Comparison of ENCODE assay signal across 19 cellular contexts in the genomic region with DNA sequence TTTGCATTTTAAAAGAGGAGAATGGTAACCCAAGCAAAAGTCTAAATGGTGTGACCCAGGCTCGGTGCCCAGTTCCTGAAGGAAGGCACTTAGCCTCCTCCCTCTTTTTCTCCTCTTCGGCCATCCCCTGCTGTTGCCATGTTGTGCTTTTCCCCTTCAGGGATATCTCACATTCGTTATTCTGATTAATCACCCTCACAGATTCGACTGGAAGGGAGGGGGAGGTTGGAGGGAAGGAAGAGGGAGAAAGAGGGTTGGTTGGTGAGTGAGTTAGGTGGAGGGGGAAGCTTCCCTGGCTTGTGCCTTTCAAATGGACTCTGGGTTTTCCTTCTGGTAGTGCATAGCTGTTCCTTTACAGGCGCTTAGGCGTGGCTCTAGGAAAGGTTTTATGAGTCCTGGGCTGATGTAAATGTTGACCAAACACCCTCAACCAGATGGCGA. TPM values are rescaled to one million over a fixed set of nuclear protein-coding genes. Genes with fewer than 3 reads are reported as not detected.
DNase-seq lines count a peak whose midpoint lies in the region; TF ChIP-seq lines count a peak whose summit lies in the region.
"Had no signal": no experiment of that assay in that cellular context is flagged by ENCODE, and none has a peak within 500 bp of the region (broad histone marks: within the 10 kb centered on the region; RNA-seq: fewer than 3 reads in every experiment).

No MANE protein-coding gene starts in this region.

- intact Hi-C loops in transverse colon (cut with DNase I; ENCODE audit: low total_unique reads): no loop called here
- intact Hi-C loops in activated T-helper 1 cell treated with anti-CD3 and anti-CD28 coated beads, Interleukin-12 subunit alpha, Interleukin-12 subunit beta, Interleukin-2, Interleukin-4 antibody, amounts not matched to agents 30 ng/mL and 10 ng/mL and 1 ng/mL, durations not matched to agents 14 hours and 24 hours and 36 hours (cut with micrococcal nuclease): no loop called here

- in situ Hi-C loops in transverse colon (cut with MboI; ENCODE audit: low pct_ligation_motif_present in 1 of 4, low pct_unique_long_range_greater_than_20kb in 1 of 4, low sequenced_read_pairs in 3 of 4): loop anchor here in 3 of 4 donors (25.0 kb wide), 3 partner anchors 362 to 1062 kb away; partner anchors contain the start of gene EPC2 (in 1 of the 3)

- peaks cover 47% of the 10 kb centered on the region for H3K4me1 Mint-ChIP-seq in HFFc6 (ENCODE audit: low read depth)
- H3K4me1 Mint-ChIP-seq in activated T-helper 1 cell treated with anti-CD3 and anti-CD28 coated beads, Interleukin-12 subunit alpha, Interleukin-12 subunit beta, Interleukin-2, Interleukin-4 antibody, amounts not matched to agents 30 ng/mL and 10 ng/mL and 1 ng/mL, durations not matched to agents 14 hours and 24 hours and 36 hours (ENCODE audit: low read depth): peaks cover 17% of the 10 kb centered on the region

- peaks cover 4% of the 10 kb centered on the region for H3K36me3 Mint-ChIP-seq in HFFc6 (ENCODE audit: low read depth)
- H3K36me3 Mint-ChIP-seq in activated T-helper 1 cell treated with anti-CD3 and anti-CD28 coated beads, Interleukin-12 subunit alpha, Interleukin-12 subunit beta, Interleukin-2, Interleukin-4 antibody, amounts not matched to agents 30 ng/mL and 10 ng/mL and 1 ng/mL, durations not matched to agents 14 hours and 24 hours and 36 hours (ENCODE audit: low read depth): peaks cover 18% of the 10 kb centered on the region
- H3K36me3 Mint-ChIP-seq: mesothelial cell of epicardium had no signal

- H3K4me1 ChIP-seq in iPS-20b (ENCODE audit: insufficient read depth, low read length): peaks cover 24% of the 10 kb centered on the region
- H3K4me1 ChIP-seq in transverse colon: peaks cover 0 to 15% (median 3%) of the 10 kb centered on the region in 4 donors
- H3K4me1 ChIP-seq: BLaER1, SJSA1 had no signal

- peak overlapping the region; percentile 0; the same call in 1 of the 2 replicates for H3K27ac Mint-ChIP-seq in HFFc6
- H3K27ac Mint-ChIP-seq in activated T-helper 1 cell treated with anti-CD3 and anti-CD28 coated beads, Interleukin-12 subunit alpha, Interleukin-12 subunit beta, Interleukin-2, Interleukin-4 antibody, amounts not matched to agents 30 ng/mL and 10 ng/mL and 1 ng/mL, durations not matched to agents 14 hours and 24 hours and 36 hours: no peak overlapping the region
- H3K27ac Mint-ChIP-seq: mesothelial cell of epicardium had no signal

- no peaks in the 10 kb centered on the region for H3K9me3 Mint-ChIP-seq in HFFc6
- H3K9me3 Mint-ChIP-seq in activated T-helper 1 cell treated with anti-CD3 and anti-CD28 coated beads, Interleukin-12 subunit alpha, Interleukin-12 subunit beta, Interleukin-2, Interleukin-4 antibody, amounts not matched to agents 30 ng/mL and 10 ng/mL and 1 ng/mL, durations not matched to agents 14 hours and 24 hours and 36 hours: no peaks in the 10 kb centered on the region
- H3K9me3 Mint-ChIP-seq: mesothelial cell of epicardium had no signal

- peak overlapping the region; percentile 66 for H3K27ac ChIP-seq in angular gyrus (ENCODE audit: low read depth, low read length)
- H3K27ac ChIP-seq in iPS-20b (ENCODE audit: low read length): peak overlapping the region; percentile 92
- peak overlapping the region; percentile 42 to 65 (median 54) for H3K27ac ChIP-seq in transverse colon
- H3K27ac ChIP-seq: BLaER1, SJSA1 had no signal

- no peak for TF ChIP-seq POLR2A in transverse colon (IDR thresholded peaks at IDR 0.05)

- H3K4me3 Mint-ChIP-seq in HFFc6: peak overlapping the region; percentile 63
- H3K4me3 Mint-ChIP-seq in activated T-helper 1 cell treated with anti-CD3 and anti-CD28 coated beads, Interleukin-12 subunit alpha, Interleukin-12 subunit beta, Interleukin-2, Interleukin-4 antibody, amounts not matched to agents 30 ng/mL and 10 ng/mL and 1 ng/mL, durations not matched to agents 14 hours and 24 hours and 36 hours: no peak overlapping the region
- H3K4me3 Mint-ChIP-seq: mesothelial cell of epicardium had no signal

- H3K9me3 ChIP-seq in iPS-20b (ENCODE audit: insufficient read depth, low read depth, low read length) (no peaks in the 10 kb centered on the region), transverse colon (no peaks in the 10 kb centered on the region)
- H3K9me3 ChIP-seq: BLaER1, SJSA1 had no signal

- DNase-seq in HFFc6 (no peak), transverse colon (peak; percentile 49), mucosa of gallbladder (ENCODE audit: low spot score) (no peak), NCI-H128 (lab: John Stamatoyannopoulos, UW; ENCODE audit: unreplicated experiment) (no peak)
- DNase-seq in activated T-helper 1 cell treated with anti-CD3 and anti-CD28 coated beads, Interleukin-12 subunit alpha, Interleukin-12 subunit beta, Interleukin-2, Interleukin-4 antibody, amounts not matched to agents 30 ng/mL and 10 ng/mL and 1 ng/mL, durations not matched to agents 14 hours and 24 hours and 36 hours (ENCODE audit: low spot score): no peak
- DNase-seq: activated CD4-positive, alpha-beta T cell treated with anti-CD3 and anti-CD28 coated beads for 1 hour; activated gamma-delta T cell treated with Interleukin-2 at 50 U/mL for 16 hours; aorta; DMS79 treated with DMSO at 0.1 percent for 48 hours; islet precursor cell; NCI-H146; NCI-H345; T-helper 9 cell had no signal

- 31% methylated on average over 7 of the region's 7 CpGs; no CpG with 5 or more reads in 1 of the 2 donors for WGBS in transverse colon (ENCODE audit: low coverage in 1 of 2), 2 donors

- H3K36me3 ChIP-seq in iPS-20b (ENCODE audit: insufficient read depth, low read depth, low read length): peaks cover 69% of the 10 kb centered on the region
- H3K36me3 ChIP-seq in transverse colon: no peaks in the 10 kb centered on the region
- H3K36me3 ChIP-seq: BLaER1, SJSA1 had no signal

- H3K4me3 ChIP-seq in iPS-20b (ENCODE audit: low read length): peak overlapping the region; percentile 37
- H3K4me3 ChIP-seq in transverse colon: no peak overlapping the region
- H3K4me3 ChIP-seq: BLaER1, SJSA1 had no signal

- H3K27me3 ChIP-seq in iPS-20b (ENCODE audit: insufficient read depth, low read length) (no peaks in the 10 kb centered on the region), transverse colon (no peaks in the 10 kb centered on the region)
- H3K27me3 ChIP-seq: BLaER1 had no signal

- TF ChIP-seq EP300 in transverse colon (IDR thresholded peaks at IDR 0.05; ENCODE audit: low read depth): no peak

- H3K9ac ChIP-seq in iPS-20b (ENCODE audit: low read depth, low read length): peak overlapping the region; percentile 53; the same call in 1 of the 2 replicates
- H3K9ac ChIP-seq: BLaER1 had no signal

- TF ChIP-seq CTCF in HFFc6 (IDR thresholded peaks at IDR 0.05): no peak
- no peak for TF ChIP-seq CTCF in transverse colon (IDR thresholded peaks at IDR 0.05)

- peaks cover 8% of the 10 kb centered on the region for H3K27me3 Mint-ChIP-seq in HFFc6 (ENCODE audit: insufficient read depth)
- H3K27me3 Mint-ChIP-seq in activated T-helper 1 cell treated with anti-CD3 and anti-CD28 coated beads, Interleukin-12 subunit alpha, Interleukin-12 subunit beta, Interleukin-2, Interleukin-4 antibody, amounts not matched to agents 30 ng/mL and 10 ng/mL and 1 ng/mL, durations not matched to agents 14 hours and 24 hours and 36 hours (ENCODE audit: insufficient read depth): no peaks in the 10 kb centered on the region

RNA-seq across cellular contexts. Expression of gene LYPD6B, which starts 39.0 kb away (rescaled TPM):
- total RNA-seq in HFFc6 (2021; fragmentation: NEBNext Ultra II Directional; extraction: Animal tissue kit (Norgen Biotek cat#: 25700)): 10 to 100 TPM; 18.3 to 91.5 (median 23.2) TPM
- total RNA-seq in transverse colon (1 to 10 TPM in 3 of 4 donors, not detected in 1; 1.1 to 3.1 (median 2.6) TPM), mucosa of gallbladder (98.5 TPM)
- total RNA-seq in activated T-helper 1 cell treated with anti-CD3 and anti-CD28 coated beads, Interleukin-12 subunit alpha, Interleukin-12 subunit beta, Interleukin-2, Interleukin-4 antibody, amounts not matched to agents 30 ng/mL and 10 ng/mL and 1 ng/mL, durations not matched to agents 14 hours and 24 hours and 36 hours: not detected in 2 replicates
- total RNA-seq: aorta, endothelial cell of umbilical vein had no signal

Comparison
In these comparisons a context has a peak if more than half of its experiments do, and no peak if none do; other contexts are left out.
1. RNA of gene LYPD6B, which starts 39.0 kb away (total RNA-seq): 98.5 TPM in mucosa of gallbladder (single experiment) and 18.3 to 91.5 TPM in HFFc6; 1.1 to 3.1 TPM in transverse colon and not detected in activated T-helper 1 cell treated with anti-CD3 and anti-CD28 coated beads, Interleukin-12 subunit alpha, Interleukin-12 subunit beta, Interleukin-2, Interleukin-4 antibody, amounts not matched to agents 30 ng/mL and 10 ng/mL and 1 ng/mL, durations not matched to agents 14 hours and 24 hours and 36 hours; every median in the first group is over 4 times any median in the second.
2. Peak in every context shown above with its lines, with median percentiles within 50 percentile points of each other: H3K27ac ChIP-seq.